In the genomic region with DNA sequence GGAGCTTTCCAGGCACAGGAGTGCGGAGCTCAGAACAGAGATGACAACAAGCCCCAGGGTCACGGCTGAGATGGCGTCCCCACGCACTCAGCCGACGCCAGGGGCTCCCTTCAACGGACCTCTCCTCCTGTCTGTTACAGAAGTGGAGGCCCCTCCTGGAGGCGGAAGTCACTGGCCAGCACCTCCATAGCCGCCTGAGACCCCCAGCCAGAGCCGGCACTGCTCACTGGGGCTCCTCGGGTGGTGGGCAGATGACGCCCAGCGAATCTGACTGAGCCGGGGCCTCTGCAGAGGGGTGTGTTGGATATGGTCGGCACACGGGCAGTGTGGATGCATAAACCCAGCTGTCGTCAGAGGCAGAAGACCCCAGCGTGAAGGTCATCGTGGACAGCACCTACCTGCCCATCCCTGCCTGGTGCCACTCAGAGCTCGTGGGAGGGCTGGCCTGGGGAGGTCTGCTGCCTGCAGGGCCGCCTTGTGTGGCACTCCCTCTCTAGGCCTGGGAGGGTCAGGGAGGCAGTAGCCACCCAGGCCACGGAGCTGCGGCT, we compare ENCODE assay signal across 27 cellular contexts.
"Had no signal": no experiment of that assay in that cellular context is flagged by ENCODE, and none has a peak within 500 bp of the region (broad histone marks: within the 10 kb centered on the region; RNA-seq: fewer than 3 reads in every experiment).

No MANE protein-coding gene starts in this region.

- H3K9me3 ChIP-seq: ovary, psoas muscle, spleen, suprapubic skin, testis, tibial artery, transverse colon, upper lobe of right lung, uterus had no signal

- ATAC-seq: naive thymus-derived CD8-positive, alpha-beta T cell; natural killer cell treated with Interleukin-12 subunit alpha and Interleukin-12 subunit beta and Interleukin-15 and Interleukin-18, amount 100 ng/mL, for 72 hours; psoas muscle; sciatic nerve; stimulated activated naive CD8-positive, alpha-beta T cell treated with anti-CD3 and anti-CD28 coated beads, Interleukin-15, amount 100 ng/mL, for 72 hours; stimulated activated naive CD8-positive, alpha-beta T cell treated with anti-CD3 and anti-CD28 coated beads, Interleukin-15, Interleukin-2, amounts not matched to agents 100 U/mL and 50 U/mL, for 24 hours; upper lobe of right lung had no signal

- H3K4me2 ChIP-seq: smooth muscle cell had no signal

- DNase-seq: naive B cell; naive thymus-derived CD8-positive, alpha-beta T cell; occipital lobe; ovary; posterior cingulate gyrus; psoas muscle; spleen; stimulated activated CD4-positive, alpha-beta T cell treated with anti-CD3 and anti-CD28 coated beads, Interleukin-12 subunit alpha, Interleukin-12 subunit beta, amount 100 ng/mL, for 4 hours; stimulated activated CD4-positive, alpha-beta T cell treated with anti-CD3 and anti-CD28 coated beads, Interleukin-1b, Interleukin-23, amount 100 ng/mL, for 48 hours; stimulated activated CD4-positive, alpha-beta T cell treated with anti-CD3 and anti-CD28 coated beads, Interleukin-4, amount 100 ng/mL, for 1 hour; stimulated activated CD4-positive, alpha-beta T cell treated with anti-CD3 and anti-CD28 coated beads, Interleukin-4, amount 100 ng/mL, for 4 hours; stimulated activated CD8-positive, alpha-beta memory T cell treated with anti-CD3 and anti-CD28 coated beads, Interleukin-4, amount 100 ng/mL, for 48 hours; stimulated activated naive CD4-positive, alpha-beta T cell; stimulated activated naive CD8-positive, alpha-beta T cell treated with anti-CD3 and anti-CD28 coated beads, Interleukin-15, amount 100 ng/mL, for 72 hours; stimulated activated naive CD8-positive, alpha-beta T cell treated with anti-CD3 and anti-CD28 coated beads, Interleukin-15, Interleukin-2, amounts not matched to agents 100 U/mL and 50 U/mL, for 24 hours; substantia nigra; testis; tibial artery; transverse colon; upper lobe of right lung; uterus had no signal

- H3K27me3 ChIP-seq: ovary, spleen, suprapubic skin, testis, tibial artery, transverse colon, upper lobe of right lung, uterus had no signal

- H3K27ac ChIP-seq: ovary, parathyroid adenoma, psoas muscle, skin epidermis, spleen, suprapubic skin, testis, tibial artery, transverse colon, upper lobe of right lung, uterus had no signal

- H3K9ac ChIP-seq: parathyroid adenoma had no signal

- H3K4me1 ChIP-seq: uterus had no signal

- H3K4me3 ChIP-seq: ovary, psoas muscle, skin epidermis, smooth muscle cell, spleen, suprapubic skin, testis, tibial artery, transverse colon, upper lobe of right lung, uterus had no signal

- H3K36me3 ChIP-seq: ovary, uterus had no signal
